Comparison of ENCODE assay signal across 22 cellular contexts in the genomic region with DNA sequence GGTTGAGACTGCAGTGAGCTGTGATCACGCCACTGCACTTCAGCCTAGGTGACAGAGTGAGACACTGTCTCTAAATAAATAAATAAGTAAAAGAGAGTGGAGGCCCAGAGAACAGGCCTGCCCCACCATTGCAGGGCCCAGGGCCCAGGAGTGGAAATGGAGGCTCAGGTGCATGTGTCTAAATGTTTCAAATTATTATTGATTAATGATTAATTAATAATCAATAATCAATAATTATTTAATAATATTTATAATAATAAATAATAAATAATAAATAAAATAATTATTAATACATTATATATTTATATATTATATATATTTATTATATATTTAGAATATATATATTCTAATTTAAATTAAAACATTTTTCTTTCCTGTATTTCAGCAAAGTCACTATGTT.
"Had no signal": no experiment of that assay in that cellular context is flagged by ENCODE, and none has a peak within 500 bp of the region (broad histone marks: within the 10 kb centered on the region; RNA-seq: fewer than 3 reads in every experiment).

No MANE protein-coding gene starts in this region.

- H3K4me1 ChIP-seq: colonic mucosa, gastrocnemius medialis, left lung, psoas muscle, spleen, suprapubic skin, vagina had no signal

- H3K4me3 ChIP-seq: colonic mucosa, gastrocnemius medialis, left lung, mucosa of descending colon, psoas muscle, sigmoid colon, spleen, suprapubic skin, transverse colon, vagina had no signal

- ATAC-seq: gastrocnemius medialis; left cardiac atrium; left lung; mucosa of descending colon; natural killer cell treated with Interleukin-12 subunit alpha and Interleukin-12 subunit beta and Interleukin-15 and Interleukin-18, amount 100 ng/mL, for 72 hours; psoas muscle; right cardiac atrium; stimulated activated naive B cell treated with anti-CD40 and anti-IgM and Interleukin-4, amounts not matched to agents 10 μg/mL and 1 μg/mL and 100 μg/mL, for 72 hours; stimulated activated naive CD8-positive, alpha-beta T cell treated with anti-CD3 and anti-CD28 coated beads, Interleukin-15, amount 100 ng/mL, for 72 hours had no signal

- H3K9me3 ChIP-seq: colonic mucosa, gastrocnemius medialis, left lung, mucosa of descending colon, psoas muscle, sigmoid colon, spleen, suprapubic skin, transverse colon, vagina had no signal

- H3K36me3 ChIP-seq: colonic mucosa, gastrocnemius medialis, left lung, sigmoid colon, spleen, suprapubic skin, transverse colon, vagina had no signal

- DNase-seq: colonic mucosa; effector CD8-positive, alpha-beta T cell; endodermal cell; gastrocnemius medialis; head of caudate nucleus; left cardiac atrium; left lung; mesenchymal stem cell; mucosa of descending colon; naive B cell; posterior cingulate gyrus; psoas muscle; right cardiac atrium; sigmoid colon; spleen; stimulated activated naive B cell treated with anti-CD40 and anti-IgM and Interleukin-4, amounts not matched to agents 10 μg/mL and 1 μg/mL and 100 μg/mL, for 72 hours; stimulated activated naive CD8-positive, alpha-beta T cell treated with anti-CD3 and anti-CD28 coated beads, Interleukin-15, amount 100 ng/mL, for 72 hours; transverse colon had no signal

- H3K27me3 ChIP-seq: colonic mucosa, gastrocnemius medialis, left lung, sigmoid colon, spleen, suprapubic skin, transverse colon, vagina had no signal

- H3K27ac ChIP-seq: colonic mucosa, gastrocnemius medialis, left lung, psoas muscle, sigmoid colon, spleen, suprapubic skin, transverse colon, vagina had no signal

- FAIRE-seq: endothelial cell of umbilical vein had no signal
